1 cellular context compared by ENCODE assay signal in the genomic region with DNA sequence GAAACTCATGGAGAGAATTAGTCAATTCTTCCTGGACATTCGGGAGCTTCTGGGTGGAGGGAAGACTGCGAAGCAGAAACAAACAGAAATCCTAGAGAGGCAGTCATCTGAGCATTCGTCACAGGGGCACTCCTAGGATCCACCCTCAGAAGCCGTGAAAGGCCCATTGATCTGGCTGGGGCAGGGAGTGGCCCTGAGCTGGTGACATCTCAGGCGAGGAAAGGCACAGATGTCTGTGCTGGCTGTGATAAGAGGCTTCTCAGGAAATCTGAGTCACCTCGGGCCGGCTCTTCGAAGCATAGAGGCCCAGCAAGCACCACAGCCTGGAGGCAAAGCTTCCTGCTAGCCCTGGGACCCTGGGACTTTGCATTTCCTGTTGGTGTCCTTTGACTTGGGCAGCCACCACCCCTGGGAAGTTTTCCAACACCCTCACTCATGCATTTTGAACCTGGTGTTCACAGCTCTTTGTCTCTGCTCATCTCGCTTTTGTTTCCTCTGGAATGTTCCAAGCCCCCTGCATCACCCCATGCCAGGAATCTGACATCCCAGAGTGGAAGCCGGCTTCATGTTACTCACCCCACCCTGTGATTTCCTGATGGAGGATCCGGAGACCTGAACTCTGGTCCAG.
TF ChIP-seq lines count a peak whose summit lies in the region.

No MANE protein-coding gene starts in this region.

TF ChIP-seq in K562, 482 proteins besides CTCF, POLR2A, EP300 and RAD21 (continued from another document and continues in another):
- TF ChIP-seq, protein P1, sequence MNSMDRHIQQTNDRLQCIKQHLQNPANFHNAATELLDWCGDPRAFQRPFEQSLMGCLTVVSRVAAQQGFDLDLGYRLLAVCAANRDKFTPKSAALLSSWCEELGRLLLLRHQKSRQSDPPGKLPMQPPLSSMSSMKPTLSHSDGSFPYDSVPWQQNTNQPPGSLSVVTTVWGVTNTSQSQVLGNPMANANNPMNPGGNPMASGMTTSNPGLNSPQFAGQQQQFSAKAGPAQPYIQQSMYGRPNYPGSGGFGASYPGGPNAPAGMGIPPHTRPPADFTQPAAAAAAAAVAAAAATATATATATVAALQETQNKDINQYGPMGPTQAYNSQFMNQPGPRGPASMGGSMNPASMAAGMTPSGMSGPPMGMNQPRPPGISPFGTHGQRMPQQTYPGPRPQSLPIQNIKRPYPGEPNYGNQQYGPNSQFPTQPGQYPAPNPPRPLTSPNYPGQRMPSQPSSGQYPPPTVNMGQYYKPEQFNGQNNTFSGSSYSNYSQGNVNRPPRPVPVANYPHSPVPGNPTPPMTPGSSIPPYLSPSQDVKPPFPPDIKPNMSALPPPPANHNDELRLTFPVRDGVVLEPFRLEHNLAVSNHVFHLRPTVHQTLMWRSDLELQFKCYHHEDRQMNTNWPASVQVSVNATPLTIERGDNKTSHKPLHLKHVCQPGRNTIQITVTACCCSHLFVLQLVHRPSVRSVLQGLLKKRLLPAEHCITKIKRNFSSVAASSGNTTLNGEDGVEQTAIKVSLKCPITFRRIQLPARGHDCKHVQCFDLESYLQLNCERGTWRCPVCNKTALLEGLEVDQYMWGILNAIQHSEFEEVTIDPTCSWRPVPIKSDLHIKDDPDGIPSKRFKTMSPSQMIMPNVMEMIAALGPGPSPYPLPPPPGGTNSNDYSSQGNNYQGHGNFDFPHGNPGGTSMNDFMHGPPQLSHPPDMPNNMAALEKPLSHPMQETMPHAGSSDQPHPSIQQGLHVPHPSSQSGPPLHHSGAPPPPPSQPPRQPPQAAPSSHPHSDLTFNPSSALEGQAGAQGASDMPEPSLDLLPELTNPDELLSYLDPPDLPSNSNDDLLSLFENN (IDR thresholded peaks at IDR 0.05; ENCODE audit: low read depth in 2 of 2, low read length in 2 of 2): peak in 1 of 2 experiments; percentile 76; a peak in 1 of 4 replicates
- TF ChIP-seq ETV1 (tag; conservative IDR thresholded peaks at IDR 0.05; ENCODE audit: low read depth) (peak; percentile 74), ATF1 (CRISPR knock-in tag; IDR thresholded peaks at IDR 0.05) (no peak), ATF1 (tag; IDR thresholded peaks at IDR 0.05) (peak; percentile 78), ZC3H4 (CRISPR knock-in tag; IDR thresholded peaks at IDR 0.05; ENCODE audit: borderline replicate concordance) (no peak), TAF15 (IDR thresholded peaks at IDR 0.05; ENCODE audit: low read depth, low read length) (no peak), MYNN (IDR thresholded peaks at IDR 0.05) (peak; percentile 38; the same call in 1 of the 2 replicates), MYNN (CRISPR knock-in tag; IDR thresholded peaks at IDR 0.05) (no peak), ZNF584 (CRISPR knock-in tag; IDR thresholded peaks at IDR 0.05; ENCODE audit: low read depth) (peak; percentile 69; the same call in 1 of the 2 replicates), PML (IDR thresholded peaks at IDR 0.05; ENCODE audit: low read length) (peak; percentile 68), GABPB2 (CRISPR knock-in tag; conservative IDR thresholded peaks at IDR 0.05) (no peak), TAL1 (IDR thresholded peaks at IDR 0.05) (peak; percentile 88), RNF2 (IDR thresholded peaks at IDR 0.05) (0 out of 2 replicates have a peak, but pooled peaks have one; percentile 30), DPF2 (IDR thresholded peaks at IDR 0.05) (peak; percentile 96), ZNF445 (CRISPR knock-in tag; IDR thresholded peaks at IDR 0.05; ENCODE audit: low read depth) (no peak), POLR2AphosphoS5 (IDR thresholded peaks at IDR 0.05; ENCODE audit: control insufficient read depth, insufficient read depth, low read depth, low read length) (peak; percentile 69), CTBP1 (IDR thresholded peaks at IDR 0.05; ENCODE audit: borderline replicate concordance) (peak; percentile 80), MBD2 (IDR thresholded peaks at IDR 0.05; ENCODE audit: borderline replicate concordance, low read depth) (peak; percentile 33; the same call in 1 of the 2 replicates), ETV6 (IDR thresholded peaks at IDR 0.05; ENCODE audit: borderline replicate concordance in 1 of 2, low read depth in 2 of 2, low read length in 1 of 2) (peak; percentile 46 to 60; a peak in 1 of 4 replicates), ETV6 (CRISPR knock-in tag; IDR thresholded peaks at IDR 0.05; ENCODE audit: borderline replicate concordance) (no peak), TCF3 (CRISPR knock-in tag; IDR thresholded peaks at IDR 0.05) (peak; percentile 95), PHF21A (IDR thresholded peaks at IDR 0.05; ENCODE audit: borderline replicate concordance, low read depth) (0 out of 2 replicates have a peak, but pooled peaks have one; percentile 56), BHLHE40 (IDR thresholded peaks at IDR 0.05; ENCODE audit: low read length) (peak; percentile 69), MCM2 (IDR thresholded peaks at IDR 0.05; ENCODE audit: low read depth) (no peak), HDAC1 (IDR thresholded peaks at IDR 0.05) (peak in 1 of 2 experiments; percentile 29; a peak in 1 of 4 replicates), NONO (IDR thresholded peaks at IDR 0.05; ENCODE audit: low read depth in 2 of 2, low read length in 1 of 2) (no peak), SMAD4 (CRISPR knock-in tag; conservative IDR thresholded peaks at IDR 0.05) (peak; percentile 75)
- TF ChIP-seq, protein P2, sequence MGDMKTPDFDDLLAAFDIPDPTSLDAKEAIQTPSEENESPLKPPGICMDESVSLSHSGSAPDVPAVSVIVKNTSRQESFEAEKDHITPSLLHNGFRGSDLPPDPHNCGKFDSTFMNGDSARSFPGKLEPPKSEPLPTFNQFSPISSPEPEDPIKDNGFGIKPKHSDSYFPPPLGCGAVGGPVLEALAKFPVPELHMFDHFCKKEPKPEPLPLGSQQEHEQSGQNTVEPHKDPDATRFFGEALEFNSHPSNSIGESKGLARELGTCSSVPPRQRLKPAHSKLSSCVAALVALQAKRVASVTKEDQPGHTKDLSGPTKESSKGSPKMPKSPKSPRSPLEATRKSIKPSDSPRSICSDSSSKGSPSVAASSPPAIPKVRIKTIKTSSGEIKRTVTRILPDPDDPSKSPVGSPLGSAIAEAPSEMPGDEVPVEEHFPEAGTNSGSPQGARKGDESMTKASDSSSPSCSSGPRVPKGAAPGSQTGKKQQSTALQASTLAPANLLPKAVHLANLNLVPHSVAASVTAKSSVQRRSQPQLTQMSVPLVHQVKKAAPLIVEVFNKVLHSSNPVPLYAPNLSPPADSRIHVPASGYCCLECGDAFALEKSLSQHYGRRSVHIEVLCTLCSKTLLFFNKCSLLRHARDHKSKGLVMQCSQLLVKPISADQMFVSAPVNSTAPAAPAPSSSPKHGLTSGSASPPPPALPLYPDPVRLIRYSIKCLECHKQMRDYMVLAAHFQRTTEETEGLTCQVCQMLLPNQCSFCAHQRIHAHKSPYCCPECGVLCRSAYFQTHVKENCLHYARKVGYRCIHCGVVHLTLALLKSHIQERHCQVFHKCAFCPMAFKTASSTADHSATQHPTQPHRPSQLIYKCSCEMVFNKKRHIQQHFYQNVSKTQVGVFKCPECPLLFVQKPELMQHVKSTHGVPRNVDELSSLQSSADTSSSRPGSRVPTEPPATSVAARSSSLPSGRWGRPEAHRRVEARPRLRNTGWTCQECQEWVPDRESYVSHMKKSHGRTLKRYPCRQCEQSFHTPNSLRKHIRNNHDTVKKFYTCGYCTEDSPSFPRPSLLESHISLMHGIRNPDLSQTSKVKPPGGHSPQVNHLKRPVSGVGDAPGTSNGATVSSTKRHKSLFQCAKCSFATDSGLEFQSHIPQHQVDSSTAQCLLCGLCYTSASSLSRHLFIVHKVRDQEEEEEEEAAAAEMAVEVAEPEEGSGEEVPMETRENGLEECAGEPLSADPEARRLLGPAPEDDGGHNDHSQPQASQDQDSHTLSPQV (IDR thresholded peaks at IDR 0.05): peak; percentile 38; the same call in 1 of the 2 replicates
- TF ChIP-seq, protein P3, sequence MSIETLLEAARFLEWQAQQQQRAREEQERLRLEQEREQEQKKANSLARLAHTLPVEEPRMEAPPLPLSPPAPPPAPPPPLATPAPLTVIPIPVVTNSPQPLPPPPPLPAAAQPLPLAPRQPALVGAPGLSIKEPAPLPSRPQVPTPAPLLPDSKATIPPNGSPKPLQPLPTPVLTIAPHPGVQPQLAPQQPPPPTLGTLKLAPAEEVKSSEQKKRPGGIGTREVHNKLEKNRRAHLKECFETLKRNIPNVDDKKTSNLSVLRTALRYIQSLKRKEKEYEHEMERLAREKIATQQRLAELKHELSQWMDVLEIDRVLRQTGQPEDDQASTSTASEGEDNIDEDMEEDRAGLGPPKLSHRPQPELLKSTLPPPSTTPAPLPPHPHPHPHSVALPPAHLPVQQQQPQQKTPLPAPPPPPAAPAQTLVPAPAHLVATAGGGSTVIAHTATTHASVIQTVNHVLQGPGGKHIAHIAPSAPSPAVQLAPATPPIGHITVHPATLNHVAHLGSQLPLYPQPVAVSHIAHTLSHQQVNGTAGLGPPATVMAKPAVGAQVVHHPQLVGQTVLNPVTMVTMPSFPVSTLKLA (conservative IDR thresholded peaks at IDR 0.05): peak in 1 of 2 experiments; percentile 36; a peak in 2 of 4 replicates
- TF ChIP-seq, protein P4, sequence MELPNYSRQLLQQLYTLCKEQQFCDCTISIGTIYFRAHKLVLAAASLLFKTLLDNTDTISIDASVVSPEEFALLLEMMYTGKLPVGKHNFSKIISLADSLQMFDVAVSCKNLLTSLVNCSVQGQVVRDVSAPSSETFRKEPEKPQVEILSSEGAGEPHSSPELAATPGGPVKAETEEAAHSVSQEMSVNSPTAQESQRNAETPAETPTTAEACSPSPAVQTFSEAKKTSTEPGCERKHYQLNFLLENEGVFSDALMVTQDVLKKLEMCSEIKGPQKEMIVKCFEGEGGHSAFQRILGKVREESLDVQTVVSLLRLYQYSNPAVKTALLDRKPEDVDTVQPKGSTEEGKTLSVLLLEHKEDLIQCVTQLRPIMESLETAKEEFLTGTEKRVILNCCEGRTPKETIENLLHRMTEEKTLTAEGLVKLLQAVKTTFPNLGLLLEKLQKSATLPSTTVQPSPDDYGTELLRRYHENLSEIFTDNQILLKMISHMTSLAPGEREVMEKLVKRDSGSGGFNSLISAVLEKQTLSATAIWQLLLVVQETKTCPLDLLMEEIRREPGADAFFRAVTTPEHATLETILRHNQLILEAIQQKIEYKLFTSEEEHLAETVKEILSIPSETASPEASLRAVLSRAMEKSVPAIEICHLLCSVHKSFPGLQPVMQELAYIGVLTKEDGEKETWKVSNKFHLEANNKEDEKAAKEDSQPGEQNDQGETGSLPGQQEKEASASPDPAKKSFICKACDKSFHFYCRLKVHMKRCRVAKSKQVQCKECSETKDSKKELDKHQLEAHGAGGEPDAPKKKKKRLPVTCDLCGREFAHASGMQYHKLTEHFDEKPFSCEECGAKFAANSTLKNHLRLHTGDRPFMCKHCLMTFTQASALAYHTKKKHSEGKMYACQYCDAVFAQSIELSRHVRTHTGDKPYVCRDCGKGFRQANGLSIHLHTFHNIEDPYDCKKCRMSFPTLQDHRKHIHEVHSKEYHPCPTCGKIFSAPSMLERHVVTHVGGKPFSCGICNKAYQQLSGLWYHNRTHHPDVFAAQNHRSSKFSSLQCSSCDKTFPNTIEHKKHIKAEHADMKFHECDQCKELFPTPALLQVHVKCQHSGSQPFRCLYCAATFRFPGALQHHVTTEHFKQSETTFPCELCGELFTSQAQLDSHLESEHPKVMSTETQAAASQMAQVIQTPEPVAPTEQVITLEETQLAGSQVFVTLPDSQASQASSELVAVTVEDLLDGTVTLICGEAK (IDR thresholded peaks at IDR 0.05): peak; percentile 29; the same call in 1 of the 2 replicates
- TF ChIP-seq, protein P4 (CRISPR knock-in tag; IDR thresholded peaks at IDR 0.05): no peak
- TF ChIP-seq, protein P5, sequence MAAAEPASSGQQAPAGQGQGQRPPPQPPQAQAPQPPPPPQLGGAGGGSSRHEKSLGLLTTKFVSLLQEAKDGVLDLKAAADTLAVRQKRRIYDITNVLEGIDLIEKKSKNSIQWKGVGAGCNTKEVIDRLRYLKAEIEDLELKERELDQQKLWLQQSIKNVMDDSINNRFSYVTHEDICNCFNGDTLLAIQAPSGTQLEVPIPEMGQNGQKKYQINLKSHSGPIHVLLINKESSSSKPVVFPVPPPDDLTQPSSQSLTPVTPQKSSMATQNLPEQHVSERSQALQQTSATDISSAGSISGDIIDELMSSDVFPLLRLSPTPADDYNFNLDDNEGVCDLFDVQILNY (CRISPR knock-in tag; IDR thresholded peaks at IDR 0.05): no peak
- TF ChIP-seq, protein P6, sequence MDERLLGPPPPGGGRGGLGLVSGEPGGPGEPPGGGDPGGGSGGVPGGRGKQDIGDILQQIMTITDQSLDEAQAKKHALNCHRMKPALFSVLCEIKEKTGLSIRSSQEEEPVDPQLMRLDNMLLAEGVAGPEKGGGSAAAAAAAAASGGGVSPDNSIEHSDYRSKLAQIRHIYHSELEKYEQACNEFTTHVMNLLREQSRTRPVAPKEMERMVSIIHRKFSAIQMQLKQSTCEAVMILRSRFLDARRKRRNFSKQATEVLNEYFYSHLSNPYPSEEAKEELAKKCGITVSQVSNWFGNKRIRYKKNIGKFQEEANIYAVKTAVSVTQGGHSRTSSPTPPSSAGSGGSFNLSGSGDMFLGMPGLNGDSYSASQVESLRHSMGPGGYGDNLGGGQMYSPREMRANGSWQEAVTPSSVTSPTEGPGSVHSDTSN (CRISPR knock-in tag; IDR thresholded peaks at IDR 0.05; ENCODE audit: low read depth): no peak
- TF ChIP-seq, protein P6 (tag; conservative IDR thresholded peaks at IDR 0.05; ENCODE audit: low read depth): peak; percentile 82
